Comparison of ENCODE assay signal across 10 cellular contexts in genomic region chr1:8643542-8644536, GRCh38.
A peak's percentile ranks its signal among the peaks of the same experiment; 100 is the strongest.
DNase-seq lines count a peak whose midpoint lies in the region; ATAC-seq, FAIRE-seq and TF ChIP-seq lines count a peak whose summit lies in the region.
"Had no signal": no experiment of that assay in that cellular context is flagged by ENCODE, and none has a peak within 500 bp of the region (broad histone marks: within the 10 kb centered on the region; RNA-seq: fewer than 3 reads in every experiment).

No MANE protein-coding gene starts in this region.

- no peak overlapping the region for H3K4me3 Mint-ChIP-seq in activated CD4-positive, alpha-beta T cell treated with anti-CD3 and anti-CD28 coated beads, Interleukin-2, amount 10 ng/mL, durations not matched to agents 7 days and 5 days

- H3K9me3 ChIP-seq in Karpas-422 (ENCODE audit: low read length) (no peaks in the 10 kb centered on the region), pancreas (no peaks in the 10 kb centered on the region)

- peaks cover 40% of the 10 kb centered on the region for H4K20me1 ChIP-seq in Karpas-422 (ENCODE audit: insufficient read depth, low read depth, low read length)

- no peak overlapping the region for H3K27ac ChIP-seq in Karpas-422 (ENCODE audit: low read length)
- H3K27ac ChIP-seq in pancreas, result peak overlapping the region; percentile 3 to 73 (median 46)
- H3K27ac ChIP-seq: skin epidermis had no signal

- 30 to 31% methylated on average over 6 of the region's 6 CpGs for WGBS in pancreas, 2 donors

- H3K36me3 Mint-ChIP-seq in activated CD4-positive, alpha-beta T cell treated with anti-CD3 and anti-CD28 coated beads, Interleukin-2, amount 10 ng/mL, durations not matched to agents 7 days and 5 days (ENCODE audit: low read depth), result peaks cover 14% of the 10 kb centered on the region

- no peak overlapping the region for H3K9ac ChIP-seq in Karpas-422 (ENCODE audit: low read length)

- no peaks in the 10 kb centered on the region for H3K9me3 Mint-ChIP-seq in activated CD4-positive, alpha-beta T cell treated with anti-CD3 and anti-CD28 coated beads, Interleukin-2, amount 10 ng/mL, durations not matched to agents 7 days and 5 days

- H3K4me1 ChIP-seq in Karpas-422 (ENCODE audit: low read length) (peaks cover 35% of the 10 kb centered on the region), pancreas (peaks cover 14 to 50% (median 48%) of the 10 kb centered on the region in 3 donors)

- H3K36me3 ChIP-seq in Karpas-422 (ENCODE audit: insufficient read depth, low read length) (no peaks in the 10 kb centered on the region), pancreas (no peaks in the 10 kb centered on the region)

- FAIRE-seq in pancreas (lab: Jason Lieb, UNC), result no peak

- H3K27me3 ChIP-seq in Karpas-422 (ENCODE audit: low read length) (no peaks in the 10 kb centered on the region), pancreas (no peaks in the 10 kb centered on the region)

- no peak overlapping the region for H2AFZ ChIP-seq in Karpas-422 (ENCODE audit: low read length)

- H3K9me2 ChIP-seq in Karpas-422 (replicated peaks; ENCODE audit: insufficient read depth, low read length), result no peaks in the 10 kb centered on the region

- POLR2A ChIA-PET in activated CD4-positive, alpha-beta T cell treated with anti-CD3 and anti-CD28 coated beads, Interleukin-2, amount 10 ng/mL, durations not matched to agents 7 days and 5 days (lab: Charles Lee), result no interaction called here

- intact Hi-C loops in pancreas (cut with DNase I) (no loop called here), head of caudate nucleus (cut with DNase I) (no loop called here)

- H3K4me3 ChIP-seq in Karpas-422 (ENCODE audit: low read length) (no peak overlapping the region), pancreas (no peak overlapping the region)
- H3K4me3 ChIP-seq: skin epidermis had no signal

- H3K27ac Mint-ChIP-seq in activated CD4-positive, alpha-beta T cell treated with anti-CD3 and anti-CD28 coated beads, Interleukin-2, amount 10 ng/mL, durations not matched to agents 7 days and 5 days, result no peak overlapping the region

- no peaks in the 10 kb centered on the region for H3K79me2 ChIP-seq in Karpas-422 (ENCODE audit: low read length)

- peak; percentile 85 for ATAC-seq in GM21825 (IDR thresholded peaks at IDR 0.05; ENCODE audit: unreplicated experiment)
- peak; percentile 81 to 85 (median 84) for ATAC-seq in pancreas
- ATAC-seq in omental fat pad (ENCODE audit: low FRiP score), result no peak

- peaks cover 39% of the 10 kb centered on the region for H3K4me1 Mint-ChIP-seq in activated CD4-positive, alpha-beta T cell treated with anti-CD3 and anti-CD28 coated beads, Interleukin-2, amount 10 ng/mL, durations not matched to agents 7 days and 5 days

- no peaks in the 10 kb centered on the region for H3K27me3 Mint-ChIP-seq in activated CD4-positive, alpha-beta T cell treated with anti-CD3 and anti-CD28 coated beads, Interleukin-2, amount 10 ng/mL, durations not matched to agents 7 days and 5 days

- TF ChIP-seq CTCF in pancreas (IDR thresholded peaks at IDR 0.05), result no peak
- no peak for TF ChIP-seq CTCF in omental fat pad (IDR thresholded peaks at IDR 0.05)

- CTCF ChIA-PET in activated CD4-positive, alpha-beta T cell treated with anti-CD3 and anti-CD28 coated beads, Interleukin-2, amount 10 ng/mL, durations not matched to agents 7 days and 5 days (lab: Charles Lee), result interaction anchor here (1.2 kb wide), 2 partner anchors 29 to 88 kb away, joined by 3 to 5 read pairs; no protein-coding TSS in a partner anchor

- peak overlapping the region; percentile 34 for H3K4me2 ChIP-seq in Karpas-422 (ENCODE audit: low read depth, low read length, poor library complexity, severe bottlenecking)

- peak; percentile 42 for DNase-seq in NCI-H748 (lab: John Stamatoyannopoulos, UW; ENCODE audit: unreplicated experiment)
- no peak for DNase-seq in NCI-H748 treated with DMSO at 0.1 percent for 48 hours (lab: John Stamatoyannopoulos, UW)
- DNase-seq in Karpas-422, result peak; percentile 60
- peak in 4 of 6 donors; percentile 22 to 48 (median 38) for DNase-seq in pancreas
- DNase-seq in activated CD4-positive, alpha-beta T cell treated with anti-CD3 and anti-CD28 coated beads, Interleukin-2, amount 10 ng/mL, durations not matched to agents 7 days and 5 days, result no peak
- no peak for DNase-seq in omental fat pad (ENCODE audit: low spot score)
- no peak for DNase-seq in head of caudate nucleus
- DNase-seq: AML-193 had no signal

Comparison
In these comparisons a context has a peak if more than half of its experiments do, and no peak if none do; other contexts are left out.
1. DNase-seq: peak in NCI-H748 (single experiment), Karpas-422 (single experiment) and pancreas (4 of 6); none in NCI-H748 treated with DMSO at 0.1 percent for 48 hours (single experiment), activated CD4-positive, alpha-beta T cell treated with anti-CD3 and anti-CD28 coated beads, Interleukin-2, amount 10 ng/mL, durations not matched to agents 7 days and 5 days (single experiment), omental fat pad (single experiment) and head of caudate nucleus (0 of 42).